In genomic region chr2:217068677-217069250, GRCh38 we compare ENCODE assay signal across 1 cellular context.
TF ChIP-seq lines count a peak whose summit lies in the region.

No MANE protein-coding gene starts in this region.

TF ChIP-seq in HEK293, 187 proteins besides CTCF, POLR2A, EP300 and RAD21 (continued from another document):
- no peak for TF ChIP-seq ZBTB11 (tag by site-specific recombination; conservative IDR thresholded peaks at IDR 0.05; ENCODE audit: low read depth)
- no peak for TF ChIP-seq ZNF473 (tag by site-specific recombination; IDR thresholded peaks at IDR 0.05)
- no peak for TF ChIP-seq PBX3 (CRISPR knock-in tag; IDR thresholded peaks at IDR 0.05)
- no peak for TF ChIP-seq ZNF777 (tag by site-specific recombination; IDR thresholded peaks at IDR 0.05; ENCODE audit: borderline replicate concordance)
- no peak for TF ChIP-seq ZFP69B (tag by site-specific recombination; IDR thresholded peaks at IDR 0.05)
- TF ChIP-seq ZNF768 (tag by site-specific recombination; IDR thresholded peaks at IDR 0.05), result no peak
- TF ChIP-seq ZNF560 (tag by site-specific recombination; IDR thresholded peaks at IDR 0.05; ENCODE audit: borderline replicate concordance), result no peak
- no peak for TF ChIP-seq ZSCAN16 (tag by site-specific recombination; IDR thresholded peaks at IDR 0.05)
- TF ChIP-seq ZNF211 (tag by site-specific recombination; IDR thresholded peaks at IDR 0.05; ENCODE audit: low read depth), result peak; percentile 55; the same call in 1 of the 2 replicates
- no peak for TF ChIP-seq ZNF114 (tag by site-specific recombination; IDR thresholded peaks at IDR 0.05)
- TF ChIP-seq ZNF639 (tag by site-specific recombination; IDR thresholded peaks at IDR 0.05), result no peak
- no peak for TF ChIP-seq TRIM28 (IDR thresholded peaks at IDR 0.05; ENCODE audit: borderline replicate concordance, low read length)
- TF ChIP-seq AEBP2 (tag by site-specific recombination; IDR thresholded peaks at IDR 0.05; ENCODE audit: borderline replicate concordance), result no peak
- TF ChIP-seq ZNF510 (tag by site-specific recombination; IDR thresholded peaks at IDR 0.05; ENCODE audit: insufficient replicate concordance), result no peak
- TF ChIP-seq ZNF585B (tag by site-specific recombination; IDR thresholded peaks at IDR 0.05), result no peak
- 0 out of 2 replicates have a peak, but pooled peaks have one; percentile 15 for TF ChIP-seq ZNF2 (tag by site-specific recombination; IDR thresholded peaks at IDR 0.05)
- TF ChIP-seq KLF8 (tag by site-specific recombination; IDR thresholded peaks at IDR 0.05), result no peak
- TF ChIP-seq ZNF624 (tag by site-specific recombination; IDR thresholded peaks at IDR 0.05), result no peak
- peak; percentile 100 for TF ChIP-seq ZNF18 (tag by site-specific recombination; IDR thresholded peaks at IDR 0.05)
